8 cellular contexts compared by ENCODE assay signal in the genomic region with DNA sequence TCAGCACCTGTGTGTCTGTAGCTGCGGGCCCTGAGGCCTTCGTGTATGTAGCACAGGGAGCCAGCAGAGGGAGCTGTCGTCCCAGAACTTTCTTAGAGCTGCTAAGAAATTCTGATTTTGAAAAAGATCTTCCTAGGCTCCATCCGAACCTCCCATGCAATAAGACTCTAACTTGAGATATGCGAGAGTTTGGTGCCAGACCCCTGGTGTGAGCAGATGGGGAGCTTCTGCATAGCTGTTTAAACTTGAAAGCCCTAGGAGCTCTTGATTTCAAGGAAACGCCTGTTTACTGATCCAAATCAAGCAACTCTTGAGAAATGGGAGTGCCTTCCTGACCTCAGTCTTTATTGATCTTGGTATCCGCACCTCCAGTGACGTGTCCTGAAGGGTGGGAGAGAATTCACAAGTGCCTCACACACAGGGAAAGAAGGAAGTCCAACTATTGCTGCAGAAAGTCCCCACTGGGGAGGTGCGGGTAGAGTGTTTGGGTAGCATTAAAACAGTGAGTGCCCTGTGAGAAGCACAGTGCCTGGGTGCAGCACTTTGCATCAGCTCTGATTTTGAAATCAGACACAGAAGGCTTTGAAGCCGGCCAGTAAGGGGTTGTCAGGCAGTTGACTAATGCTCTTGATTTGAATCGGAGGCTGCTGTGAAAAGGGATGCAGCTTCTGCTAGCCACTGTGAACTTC.
DNase-seq lines count a peak whose midpoint lies in the region; ATAC-seq lines count a peak whose summit lies in the region.

No MANE protein-coding gene starts in this region.

- no peaks in the 10 kb centered on the region for H3K36me3 Mint-ChIP-seq in activated CD4-positive, alpha-beta T cell treated with anti-CD3 and anti-CD28 coated beads, Interleukin-2, amount 10 ng/mL, durations not matched to agents 24 days and 14 days (ENCODE audit: low read depth)

- H3K9me3 Mint-ChIP-seq in activated CD4-positive, alpha-beta T cell treated with anti-CD3 and anti-CD28 coated beads, Interleukin-2, amount 10 ng/mL, durations not matched to agents 24 days and 14 days: no peaks in the 10 kb centered on the region

- intact Hi-C loops in activated CD4-positive, alpha-beta T cell treated with anti-CD3 and anti-CD28 coated beads, Interleukin-2, amount 10 ng/mL, durations not matched to agents 24 days and 14 days (cut with micrococcal nuclease): loop anchor here (1.0 to 5.0 kb wide), 9 partner anchors 8 to 457 kb away; a partner anchor contains a TSS

- ATAC-seq in GM18867 (IDR thresholded peaks at IDR 0.05; ENCODE audit: unreplicated experiment) (peak; percentile 66), HG03139 (IDR thresholded peaks at IDR 0.05; ENCODE audit: unreplicated experiment) (peak; percentile 59), left lobe of liver (peak; percentile 98)

- no peaks in the 10 kb centered on the region for H3K27me3 Mint-ChIP-seq in activated CD4-positive, alpha-beta T cell treated with anti-CD3 and anti-CD28 coated beads, Interleukin-2, amount 10 ng/mL, durations not matched to agents 24 days and 14 days

- H3K4me1 Mint-ChIP-seq in activated CD4-positive, alpha-beta T cell treated with anti-CD3 and anti-CD28 coated beads, Interleukin-2, amount 10 ng/mL, durations not matched to agents 24 days and 14 days: peaks cover 37% of the 10 kb centered on the region

- peak overlapping the region; percentile 73 for H3K4me3 Mint-ChIP-seq in activated CD4-positive, alpha-beta T cell treated with anti-CD3 and anti-CD28 coated beads, Interleukin-2, amount 10 ng/mL, durations not matched to agents 24 days and 14 days

- DNase-seq in AG08396 (ENCODE audit: low spot score): peak; percentile 64
- DNase-seq in NCI-H460 (ENCODE audit: extremely low read depth, low read depth): peak; percentile 74
- DNase-seq in activated CD4-positive, alpha-beta T cell treated with anti-CD3 and anti-CD28 coated beads, Interleukin-2, amount 10 ng/mL, durations not matched to agents 24 days and 14 days: peak; percentile 93
- peak; percentile 55 for DNase-seq in dedifferentiated amniotic fluid mesenchymal stem cell (ENCODE audit: extremely low spot score)
- peak; percentile 67 for DNase-seq in left lobe of liver (ENCODE audit: low spot score)
- DNase-seq in stimulated activated CD4-positive, alpha-beta T cell treated with anti-CD3 and anti-CD28 coated beads, Interleukin-2, amount 100 ng/mL, for 4 hours (ENCODE audit: low read depth): peak; percentile 56

- H3K27ac Mint-ChIP-seq in activated CD4-positive, alpha-beta T cell treated with anti-CD3 and anti-CD28 coated beads, Interleukin-2, amount 10 ng/mL, durations not matched to agents 24 days and 14 days: peak overlapping the region; percentile 89

Comparison
In these comparisons a context has a peak if more than half of its experiments do, and no peak if none do; other contexts are left out.
1. Peak in every context shown above with its lines: DNase-seq and ATAC-seq.